11 cellular contexts compared by ENCODE assay signal in genomic region chr1:109499081-109499480, GRCh38. TPM values are rescaled to one million over a fixed set of nuclear protein-coding genes. Genes with fewer than 3 reads are reported as not detected.
DNase-seq lines count a peak whose midpoint lies in the region; ATAC-seq and TF ChIP-seq lines count a peak whose summit lies in the region.
"Had no signal": no experiment of that assay in that cellular context is flagged by ENCODE, and none has a peak within 500 bp of the region (broad histone marks: within the 10 kb centered on the region; RNA-seq: fewer than 3 reads in every experiment).

No MANE protein-coding gene starts in this region.

- H3K9me1 ChIP-seq in IMR-90 (ENCODE audit: insufficient read depth, low read length): peaks cover 24% of the 10 kb centered on the region

- no peak for ATAC-seq in IMR-90 (ENCODE audit: low read depth)
- no peak for ATAC-seq in stimulated activated effector memory CD8-positive, alpha-beta T cell treated with anti-CD3 and anti-CD28 coated beads, Interleukin-12 subunit alpha, Interleukin-12 subunit beta, amount 100 ng/mL, for 72 hours

- no peak for DNase-seq in IMR-90
- DNase-seq in fibroblast of the aortic adventitia (ENCODE audit: low read depth): peak; percentile 22
- no peak for DNase-seq in stimulated activated effector memory CD8-positive, alpha-beta T cell treated with anti-CD3 and anti-CD28 coated beads, Interleukin-12 subunit alpha, Interleukin-12 subunit beta, amount 100 ng/mL, for 72 hours (ENCODE audit: low spot score in 2 of 2)
- DNase-seq in endothelial cell (ENCODE audit: low spot score): no peak
- DNase-seq in T-helper 1 cell: no peak
- no peak for DNase-seq in NCI-H1436 treated with DMSO at 0.1 percent for 48 hours (lab: John Stamatoyannopoulos, UW)
- DNase-seq: kidney; stimulated activated CD4-positive, alpha-beta T cell treated with anti-CD3 and anti-CD28 coated beads, Interleukin-4, amount 100 ng/mL, for 24 hours had no signal

- in situ Hi-C loops in IMR-90 (cut with MboI; ENCODE audit: low sequenced_read_pairs): loop anchor here (5.0 kb wide), 1 partner anchor 33 kb away; no protein-coding TSS in a partner anchor

- no peak overlapping the region for H3K18ac ChIP-seq in IMR-90 (ENCODE audit: low read depth, low read length)

- BruUV-seq in IMR-90 (replicated peaks; lab: Mats Ljungman, UMichigan): no TSS peak

- no peak overlapping the region for H3K9ac ChIP-seq in IMR-90 (ENCODE audit: low read depth, low read length)

- peak overlapping the region; percentile 86 for H3K27ac Mint-ChIP-seq in activated naive CD8-positive, alpha-beta T cell
- H3K27ac Mint-ChIP-seq in stimulated activated effector memory CD8-positive, alpha-beta T cell treated with anti-CD3 and anti-CD28 coated beads, Interleukin-12 subunit alpha, Interleukin-12 subunit beta, amount 100 ng/mL, for 72 hours: peak overlapping the region; percentile 83
- H3K27ac Mint-ChIP-seq in endothelial cell (ENCODE audit: unreplicated experiment): no peak overlapping the region

- H2BK20ac ChIP-seq in IMR-90 (ENCODE audit: low read depth, low read length): no peak overlapping the region; the same call in 1 of the 2 replicates

- H4K8ac ChIP-seq in IMR-90 (ENCODE audit: low read depth in 2 of 2, low read length in 2 of 2): no peak overlapping the region

- no peak overlapping the region for H2BK5ac ChIP-seq in IMR-90 (ENCODE audit: low read depth, low read length, poor library complexity, severe bottlenecking)

- peak overlapping the region; percentile 46 for H2AK9ac ChIP-seq in IMR-90 (replicated peaks; ENCODE audit: low read depth, low read length, poor library complexity)

- POLR2A ChIA-PET in IMR-90 (lab: Charles Lee; ENCODE audit: unreplicated experiment): no interaction called here

- TF ChIP-seq RAD21 in IMR-90 (IDR thresholded peaks at IDR 0.05; ENCODE audit: low read length): no peak

- H3K4me1 ChIP-seq in IMR-90 (ENCODE audit: control insufficient read depth, insufficient read depth, low read length): peaks cover 29% of the 10 kb centered on the region

- H3K56ac ChIP-seq in IMR-90 (ENCODE audit: extremely low read depth, insufficient read depth, low read length): no peak overlapping the region

- no peaks in the 10 kb centered on the region for H3K9me3 Mint-ChIP-seq in activated naive CD8-positive, alpha-beta T cell (ENCODE audit: low read depth)
- no peaks in the 10 kb centered on the region for H3K9me3 Mint-ChIP-seq in stimulated activated effector memory CD8-positive, alpha-beta T cell treated with anti-CD3 and anti-CD28 coated beads, Interleukin-12 subunit alpha, Interleukin-12 subunit beta, amount 100 ng/mL, for 72 hours
- no peaks in the 10 kb centered on the region for H3K9me3 Mint-ChIP-seq in endothelial cell (ENCODE audit: unreplicated experiment)

- no peak overlapping the region for H2BK15ac ChIP-seq in IMR-90 (ENCODE audit: low read depth, low read length)

- peaks cover 97% of the 10 kb centered on the region for H3K4me1 Mint-ChIP-seq in activated naive CD8-positive, alpha-beta T cell (ENCODE audit: low read depth)
- peaks cover 77% of the 10 kb centered on the region for H3K4me1 Mint-ChIP-seq in stimulated activated effector memory CD8-positive, alpha-beta T cell treated with anti-CD3 and anti-CD28 coated beads, Interleukin-12 subunit alpha, Interleukin-12 subunit beta, amount 100 ng/mL, for 72 hours
- peaks cover 2% of the 10 kb centered on the region for H3K4me1 Mint-ChIP-seq in endothelial cell (ENCODE audit: unreplicated experiment)

- no peaks in the 10 kb centered on the region for H3K27me3 ChIP-seq in IMR-90 (ENCODE audit: control insufficient read depth, insufficient read depth, low read length)
- H3K27me3 ChIP-seq: MG63 had no signal

- dilution Hi-C loops in IMR-90 (cut with HindIII; ENCODE audit: low sequenced_read_pairs, unreplicated experiment): no loop called here

- H3K27ac ChIP-seq in IMR-90 (ENCODE audit: insufficient read depth, low read length): peak overlapping the region; percentile 14; the same call in 1 of the 2 replicates

- intact Hi-C loops in IMR-90 (cut with micrococcal nuclease): no loop called here

- H3K4me3 ChIP-seq in IMR-90 (ENCODE audit: insufficient read depth, low read depth, low read length) (no peak overlapping the region), fibroblast of the aortic adventitia (ENCODE audit: low read depth, low read length) (no peak overlapping the region)
- H3K4me3 ChIP-seq: MG63 had no signal

- H3K79me1 ChIP-seq in IMR-90 (ENCODE audit: low read depth in 1 of 2, low read length in 2 of 2): peaks cover 15 to 59% of the 10 kb centered on the region in 2 experiments

- H2AFZ ChIP-seq in IMR-90 (replicated peaks; ENCODE audit: low read length, poor library complexity): peak overlapping the region; percentile 44

- no peak overlapping the region for H2BK120ac ChIP-seq in IMR-90 (ENCODE audit: low read depth, low read length)

- TF ChIP-seq CTCF in IMR-90 (conservative IDR thresholded peaks at IDR 0.05; ENCODE audit: low read depth, low read length): no peak
- no peak for TF ChIP-seq CTCF in fibroblast of the aortic adventitia (IDR thresholded peaks at IDR 0.05; ENCODE audit: insufficient read depth, low read length)
- no peak for TF ChIP-seq CTCF in endothelial cell (IDR thresholded peaks at IDR 0.05; ENCODE audit: unreplicated experiment)

- peaks cover 13% of the 10 kb centered on the region for H3K36me3 ChIP-seq in IMR-90 (ENCODE audit: control insufficient read depth, insufficient read depth, low read length)

- no peak overlapping the region for H3K14ac ChIP-seq in IMR-90 (replicated peaks; ENCODE audit: low read depth, low read length)

- no peak for TF ChIP-seq POLR2A in IMR-90 (IDR thresholded peaks at IDR 0.05; ENCODE audit: low read depth, low read length)

- H3K4me2 ChIP-seq in IMR-90 (ENCODE audit: low read depth, low read length): no peak overlapping the region

- peaks cover 13% of the 10 kb centered on the region; the same call in 1 of the 2 replicates for H4K20me1 ChIP-seq in IMR-90 (ENCODE audit: insufficient read depth, low read length)

- CTCF ChIA-PET in IMR-90 (lab: Yijun Ruan, JAX): interaction anchor here (0.5 to 5.1 kb wide), 10 partner anchors 8 to 548 kb away, joined by 3 to 51 read pairs (median 4); partner anchors contain the start of gene AMIGO1

- H3K9me3 ChIP-seq in IMR-90 (ENCODE audit: control insufficient read depth, insufficient read depth, low read length): no peaks in the 10 kb centered on the region
- H3K9me3 ChIP-seq: MG63 had no signal

- no peak overlapping the region for H2AK5ac ChIP-seq in IMR-90 (ENCODE audit: low read depth, low read length)

- H3K4ac ChIP-seq in IMR-90 (ENCODE audit: low read depth, low read length): peak overlapping the region; percentile 18; the same call in 1 of the 2 replicates

- H3K4me3 Mint-ChIP-seq in activated naive CD8-positive, alpha-beta T cell: peak overlapping the region; percentile 52
- H3K4me3 Mint-ChIP-seq in stimulated activated effector memory CD8-positive, alpha-beta T cell treated with anti-CD3 and anti-CD28 coated beads, Interleukin-12 subunit alpha, Interleukin-12 subunit beta, amount 100 ng/mL, for 72 hours: no peak overlapping the region
- no peak overlapping the region for H3K4me3 Mint-ChIP-seq in endothelial cell (ENCODE audit: unreplicated experiment)

- no CpG with 5 or more reads among the region's 7 CpGs for WGBS in IMR-90 (ENCODE audit: extremely low coverage in 2 of 2, insufficient read length in 1 of 2), 2 experiments

- no peak overlapping the region for H3K23ac ChIP-seq in IMR-90 (ENCODE audit: low read depth, low read length)

- H4K5ac ChIP-seq in IMR-90 (ENCODE audit: low read depth, low read length): no peak overlapping the region; the same call in 1 of the 2 replicates

- H3K27me3 Mint-ChIP-seq in activated naive CD8-positive, alpha-beta T cell: no peaks in the 10 kb centered on the region
- peaks cover 2% of the 10 kb centered on the region for H3K27me3 Mint-ChIP-seq in endothelial cell (ENCODE audit: unreplicated experiment)

- H4K91ac ChIP-seq in IMR-90 (ENCODE audit: insufficient read depth, low read depth, low read length): no peak overlapping the region

- no peaks in the 10 kb centered on the region for H3K36me3 Mint-ChIP-seq in activated naive CD8-positive, alpha-beta T cell
- peaks cover 39% of the 10 kb centered on the region for H3K36me3 Mint-ChIP-seq in stimulated activated effector memory CD8-positive, alpha-beta T cell treated with anti-CD3 and anti-CD28 coated beads, Interleukin-12 subunit alpha, Interleukin-12 subunit beta, amount 100 ng/mL, for 72 hours
- H3K36me3 Mint-ChIP-seq in endothelial cell (ENCODE audit: low read depth, unreplicated experiment): peaks cover 13% of the 10 kb centered on the region

RNA-seq across cellular contexts. Expression of gene CYB561D1, which starts 5.2 kb away (rescaled TPM):
- total RNA-seq in IMR-90 (2012; rRNA removed): 3.6 and 5.7 TPM in 2 replicates
- polyA plus RNA-seq in IMR-90 (2012; rRNA removed): 5.6 and 8.1 TPM in 2 replicates
- 2.6 and 4.6 TPM in 2 replicates for polyA plus RNA-seq in IMR-90 (2012; cell fraction: cytosol; rRNA removed)
- 9.2 and 15.0 TPM in 2 replicates for polyA plus RNA-seq in IMR-90 (2012; cell fraction: nucleus; rRNA removed; ENCODE audit: low replicate concordance)
- 8.1 and 10.1 TPM in 2 replicates for total RNA-seq in fibroblast of the aortic adventitia (ENCODE audit: low replicate concordance)
- total RNA-seq in endothelial cell (ENCODE audit: unreplicated experiment): 7.8 TPM

RNA-seq across cellular contexts. Expression of gene AMIGO1, which starts 10.4 kb away (rescaled TPM):
- 1.4 and 1.6 TPM in 2 replicates for total RNA-seq in IMR-90 (2012; rRNA removed)
- polyA plus RNA-seq in IMR-90 (2012; rRNA removed): 1.5 TPM in 2 replicates
- 0.81 and 1.1 TPM in 2 replicates for polyA plus RNA-seq in IMR-90 (2012; cell fraction: cytosol; rRNA removed)
- polyA plus RNA-seq in IMR-90 (2012; cell fraction: nucleus; rRNA removed; ENCODE audit: low replicate concordance): 0.55 and 0.70 TPM in 2 replicates
- total RNA-seq in fibroblast of the aortic adventitia (ENCODE audit: low replicate concordance): 0.54 and 2.5 TPM in 2 replicates
- 1.2 TPM for total RNA-seq in endothelial cell (ENCODE audit: unreplicated experiment)

RNA-seq across cellular contexts. Expression of gene ATXN7L2, which starts 15.4 kb away (rescaled TPM):
- total RNA-seq in IMR-90 (2012; rRNA removed): 1.3 and 1.7 TPM in 2 replicates
- polyA plus RNA-seq in IMR-90 (2012; rRNA removed): 4.8 and 6.4 TPM in 2 replicates
- polyA plus RNA-seq in IMR-90 (2012; cell fraction: cytosol; rRNA removed): 2.5 and 3.5 TPM in 2 replicates
- polyA plus RNA-seq in IMR-90 (2012; cell fraction: nucleus; rRNA removed; ENCODE audit: low replicate concordance): 11.5 and 22.5 TPM in 2 replicates
- total RNA-seq in fibroblast of the aortic adventitia (ENCODE audit: low replicate concordance): 1.6 and 2.9 TPM in 2 replicates
- total RNA-seq in endothelial cell (ENCODE audit: unreplicated experiment): 3.2 TPM

RNA-seq across cellular contexts. Expression of gene SYPL2, which starts 32.7 kb away (rescaled TPM):
- total RNA-seq in IMR-90 (2012; rRNA removed) (under 0.01 TPM in 2 replicates), fibroblast of the aortic adventitia (ENCODE audit: low replicate concordance) (0.25 and 1.7 TPM in 2 replicates), endothelial cell (ENCODE audit: unreplicated experiment) (not detected)
- polyA plus RNA-seq in IMR-90 (2012; rRNA removed): 0.55 and 0.65 TPM in 2 replicates
- polyA plus RNA-seq in IMR-90 (2012; cell fraction: cytosol; rRNA removed): 0.18 and 0.23 TPM in 2 replicates
- 0.46 and 0.94 TPM in 2 replicates for polyA plus RNA-seq in IMR-90 (2012; cell fraction: nucleus; rRNA removed; ENCODE audit: low replicate concordance)
- total RNA-seq: T-helper 1 cell treated with Interleukin-12 subunit alpha and Interleukin-12 subunit beta and Interleukin-4 antibody, amounts not matched to agents 30 ng/mL and 1 ng/mL, for 36 hours had no signal

RNA-seq across cellular contexts. Expression of gene GPR61, which starts 40.6 kb away (rescaled TPM):
- under 0.01 TPM in 1 of 2 replicates, not detected in the other for total RNA-seq in IMR-90 (2012; rRNA removed)
- not detected in 2 replicates for polyA plus RNA-seq in IMR-90 (2012; rRNA removed)
- polyA plus RNA-seq in IMR-90 (2012; cell fraction: cytosol; rRNA removed): not detected in 2 replicates
- 0.09 TPM in 1 of 2 replicates, not detected in the other for polyA plus RNA-seq in IMR-90 (2012; cell fraction: nucleus; rRNA removed; ENCODE audit: low replicate concordance)
- total RNA-seq in fibroblast of the aortic adventitia (ENCODE audit: low replicate concordance): under 0.01 TPM in 1 of 2 replicates, not detected in the other
- not detected for total RNA-seq in endothelial cell (ENCODE audit: unreplicated experiment)
- total RNA-seq: kidney had no signal
